In the genomic region with DNA sequence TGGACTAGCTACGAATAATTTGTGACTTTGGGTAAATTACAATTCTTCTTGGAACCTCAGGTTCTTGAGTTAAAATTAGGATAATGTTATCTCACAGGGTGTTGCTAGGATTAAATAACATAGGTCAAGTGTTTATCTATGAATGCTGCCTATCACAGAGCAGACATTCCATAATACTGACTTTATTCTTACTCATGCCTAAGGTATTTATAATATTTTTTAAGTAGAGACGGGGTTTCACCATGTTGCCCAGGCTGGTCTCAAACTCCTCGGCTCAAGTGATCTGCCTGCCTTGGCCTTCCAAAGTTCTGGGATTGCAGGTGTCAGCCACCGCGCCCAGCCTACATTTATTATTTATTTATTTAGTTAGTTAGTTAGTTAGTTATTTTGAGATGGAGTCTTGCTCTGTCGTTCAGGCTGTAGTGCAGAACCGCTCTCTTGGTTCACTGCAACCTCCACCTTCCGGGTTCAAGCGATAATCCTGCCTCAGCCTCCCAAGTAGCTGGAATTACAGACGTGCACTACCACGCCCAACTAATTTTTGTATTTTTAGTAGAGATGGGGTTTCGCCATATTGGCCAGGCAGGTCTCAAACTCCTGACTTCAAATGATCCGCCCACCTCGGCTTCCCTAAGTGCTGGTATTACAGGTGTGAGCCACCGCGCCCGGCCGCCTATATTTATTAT, we compare ENCODE assay signal across 5 cellular contexts. TPM values are rescaled to one million over a fixed set of nuclear protein-coding genes. Genes with fewer than 3 reads are reported as not detected.
DNase-seq lines count a peak whose midpoint lies in the region; ATAC-seq lines count a peak whose summit lies in the region.

No MANE protein-coding gene starts in this region.

- no peaks in the 10 kb centered on the region for H3K9me3 ChIP-seq in skeletal muscle tissue (ENCODE audit: control insufficient read depth in 3 of 3, low read length in 3 of 3)

- H3K4me1 Mint-ChIP-seq in effector memory CD8-positive, alpha-beta T cell (ENCODE audit: low read depth in 2 of 2) = peaks cover 40 to 57% of the 10 kb centered on the region in 2 donors

- H3K27me3 Mint-ChIP-seq in effector memory CD8-positive, alpha-beta T cell = no peaks in the 10 kb centered on the region

- H3K27ac Mint-ChIP-seq in effector memory CD8-positive, alpha-beta T cell = peak overlapping the region; percentile 99

- H3K4me3 ChIP-seq in skeletal muscle tissue (ENCODE audit: low read length in 3 of 3) = peak overlapping the region; percentile 78 to 98 (median 96)

- peak overlapping the region; percentile 96 to 98 for H3K4me3 Mint-ChIP-seq in effector memory CD8-positive, alpha-beta T cell

- H3K27me3 ChIP-seq in skeletal muscle tissue (ENCODE audit: control insufficient read depth in 3 of 3, insufficient read depth in 3 of 3, low read length in 3 of 3) = no peaks in the 10 kb centered on the region

- no peaks in the 10 kb centered on the region for H3K9me3 Mint-ChIP-seq in effector memory CD8-positive, alpha-beta T cell

- peaks cover 0 to 2% (median 0%) of the 10 kb centered on the region in 3 donors for H3K36me3 ChIP-seq in skeletal muscle tissue (ENCODE audit: control insufficient read depth in 3 of 3, insufficient read depth in 3 of 3, low read length in 3 of 3)

- H3K27ac ChIP-seq in skeletal muscle tissue (ENCODE audit: low read depth, low read length) = peak overlapping the region; percentile 92

- ATAC-seq in effector memory CD8-positive, alpha-beta T cell (replicated peaks) = no peak
- no peak for ATAC-seq in HG03432 (IDR thresholded peaks at IDR 0.05; ENCODE audit: unreplicated experiment)

- H3K4me1 ChIP-seq in skeletal muscle tissue (ENCODE audit: control insufficient read depth in 3 of 3, insufficient read depth in 3 of 3, low read length in 3 of 3) = peaks cover 15 to 22% (median 21%) of the 10 kb centered on the region in 3 donors

- DNase-seq in NCI-H226 (peak; percentile 35), NCI-H2196 (lab: John Stamatoyannopoulos, UW; ENCODE audit: unreplicated experiment) (no peak)
- no peak for DNase-seq in effector memory CD8-positive, alpha-beta T cell

- H3K36me3 Mint-ChIP-seq in effector memory CD8-positive, alpha-beta T cell (ENCODE audit: insufficient read depth) = peaks cover 20% of the 10 kb centered on the region

- H3K9ac ChIP-seq in skeletal muscle tissue (ENCODE audit: low read depth in 1 of 3, low read length in 3 of 3) = peak overlapping the region; percentile 87 to 99 (median 95)

RNA-seq across cellular contexts. Expression of gene ZNF106, which starts 0.7 kb away (rescaled TPM):
- 274 TPM for total RNA-seq in skeletal muscle tissue

RNA-seq across cellular contexts. Expression of gene SNAP23, which starts 3.8 kb away (rescaled TPM):
- total RNA-seq in skeletal muscle tissue = 50.6 TPM

RNA-seq across cellular contexts. Expression of gene LRRC57, which starts 56.9 kb away (rescaled TPM):
- total RNA-seq in skeletal muscle tissue = 8.9 TPM

RNA-seq across cellular contexts. Expression of gene HAUS2, which starts 57.0 kb away (rescaled TPM):
- 9.4 TPM for total RNA-seq in skeletal muscle tissue
